ENCODE assay signal across 15 cellular contexts in the genomic region with DNA sequence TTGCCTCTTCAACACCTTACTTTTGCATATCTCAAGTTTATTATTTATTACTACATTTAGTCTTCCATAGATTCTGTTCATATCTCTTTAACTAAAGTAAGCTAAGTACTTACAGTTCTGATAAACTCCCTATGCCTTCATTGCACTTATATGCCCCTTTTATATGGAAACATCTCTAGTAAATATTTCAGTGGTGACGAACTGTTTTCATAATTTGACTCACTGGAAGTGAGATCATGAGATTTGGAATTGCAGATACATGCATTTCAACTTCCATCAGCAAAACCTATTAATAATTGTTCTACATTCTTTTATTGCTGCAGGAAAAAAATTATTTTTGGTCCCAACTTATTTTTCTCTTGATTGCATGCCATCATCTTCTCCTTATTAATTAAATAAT.
A peak's percentile ranks its signal among the peaks of the same experiment; 100 is the strongest.
DNase-seq lines count a peak whose midpoint lies in the region; ATAC-seq and TF ChIP-seq lines count a peak whose summit lies in the region.
"Had no signal": no experiment of that assay in that cellular context is flagged by ENCODE, and none has a peak within 500 bp of the region (broad histone marks: within the 10 kb centered on the region; RNA-seq: fewer than 3 reads in every experiment).

No MANE protein-coding gene starts in this region.

- no peak for DNase-seq in SK-N-SH
- peak; percentile 66 for DNase-seq in fibroblast of mammary gland (ENCODE audit: low read depth)
- DNase-seq in renal cortical epithelial cell (ENCODE audit: low read depth), result peak; percentile 10
- DNase-seq in stimulated activated CD8-positive, alpha-beta memory T cell treated with anti-CD3 and anti-CD28 coated beads, Interleukin-4, amount 100 ng/mL, for 48 hours, result no peak
- DNase-seq in activated CD4-positive, CD25-positive, alpha-beta regulatory T cell treated with anti-CD3 and anti-CD28 coated beads, Interleukin-2, amount 50 U/mL, for 72 hours, result no peak
- no peak for DNase-seq in cerebellum (ENCODE audit: low spot score)
- DNase-seq: activated CD4-positive, alpha-beta T cell treated with anti-CD3 and anti-CD28 coated beads for 1 hour; CD4-positive, alpha-beta T cell; effector memory CD4-positive, alpha-beta T cell; heart left ventricle; NCI-H2107; Right ventricle myocardium superior; T-helper 2 cell had no signal

- TF ChIP-seq CTCF in HEK293 (tag by site-specific recombination; IDR thresholded peaks at IDR 0.05), result no peak
- TF ChIP-seq CTCF in SK-N-SH (IDR thresholded peaks at IDR 0.05), result no peak
- TF ChIP-seq CTCF in fibroblast of mammary gland (conservative IDR thresholded peaks at IDR 0.05; ENCODE audit: control insufficient read depth, insufficient read depth, low read depth, low read length), result no peak

- H3K79me2 ChIP-seq in SK-N-SH (ENCODE audit: insufficient read depth), result no peaks in the 10 kb centered on the region

- ATAC-seq in GM21619 (IDR thresholded peaks at IDR 0.05; ENCODE audit: unreplicated experiment), result no peak
- ATAC-seq: heart left ventricle had no signal

- no peaks in the 10 kb centered on the region for H3K27me3 ChIP-seq in SK-N-SH (ENCODE audit: insufficient read depth)
- H3K27me3 ChIP-seq: heart left ventricle had no signal

- H3F3A ChIP-seq in SK-N-SH (replicated peaks; ENCODE audit: insufficient read depth), result peaks cover 6% of the 10 kb centered on the region

- H4K20me1 ChIP-seq in SK-N-SH (ENCODE audit: insufficient read depth), result no peaks in the 10 kb centered on the region

- H3K4me1 ChIP-seq in HEK293 (ENCODE audit: control insufficient read depth, insufficient read depth, low read length) (peaks cover 3% of the 10 kb centered on the region; the same call in 1 of the 2 replicates), SK-N-SH (ENCODE audit: control insufficient read depth in 1 of 2, insufficient read depth in 2 of 2, low read depth in 1 of 2, low read length in 1 of 2) (no peaks in the 10 kb centered on the region)

- H3K9me3 ChIP-seq in HEK293 (ENCODE audit: control insufficient read depth, insufficient read depth, low read depth, low read length), result no peaks in the 10 kb centered on the region
- no peaks in the 10 kb centered on the region for H3K9me3 ChIP-seq in SK-N-SH
- H3K9me3 ChIP-seq: heart left ventricle had no signal

- no peak overlapping the region for H3K4me2 ChIP-seq in SK-N-SH

- no peak overlapping the region for H3K4me3 ChIP-seq in HEK293 (ENCODE audit: low read depth, low read length)
- H3K4me3 ChIP-seq in SK-N-SH (ENCODE audit: low read depth in 2 of 2, low read length in 1 of 2), result no peak overlapping the region
- no peak overlapping the region for H3K4me3 ChIP-seq in fibroblast of mammary gland (ENCODE audit: control insufficient read depth, low read depth, low read length)
- H3K4me3 ChIP-seq: heart left ventricle had no signal

- no peak overlapping the region for H2AFZ ChIP-seq in SK-N-SH (ENCODE audit: low read depth)

- no peaks in the 10 kb centered on the region for H3K9me2 ChIP-seq in SK-N-SH

- no peak for TF ChIP-seq RAD21 in SK-N-SH (IDR thresholded peaks at IDR 0.05; ENCODE audit: low read length)

- WGBS in SK-N-SH (ENCODE audit: low lambda C conversion rate), result 37% methylated on average over 1 of the region's 1 CpG

- H3K27ac ChIP-seq in HEK293 (ENCODE audit: extremely low read depth, low read depth, low read length) (no peak overlapping the region), SK-N-SH (ENCODE audit: low read depth in 2 of 2, low read length in 1 of 2) (peak overlapping the region in 1 of 2 experiments; percentile 55; a peak in 2 of 4 replicates)
- H3K27ac ChIP-seq: heart left ventricle had no signal

- no peak overlapping the region for H3K9ac ChIP-seq in SK-N-SH

- H3K36me3 ChIP-seq in HEK293 (ENCODE audit: control insufficient read depth in 2 of 2, insufficient read depth in 1 of 2, low read length in 2 of 2) (no peaks in the 10 kb centered on the region), SK-N-SH (replicated peaks in 1 of 2; ENCODE audit: control insufficient read depth in 1 of 2, insufficient read depth in 2 of 2, low read length in 1 of 2) (no peaks in the 10 kb centered on the region)
- H3K36me3 ChIP-seq: heart left ventricle had no signal

- peak in 1 of 2 experiments; percentile 56; a peak in 1 of 4 replicates for TF ChIP-seq EP300 in SK-N-SH (IDR thresholded peaks at IDR 0.05; ENCODE audit: borderline replicate concordance in 1 of 2, low read depth in 1 of 2, low read length in 1 of 2)

- POLR2A ChIA-PET in HEK293 (lab: Yijun Ruan, JAX) (no interaction called here), SK-N-SH (lab: Yijun Ruan, JAX) (no interaction called here)

- CTCF ChIA-PET in HEK293 (lab: Yijun Ruan, JAX) (no interaction called here), SK-N-SH (lab: Yijun Ruan, JAX) (no interaction called here)

TF ChIP-seq in HEK293, 187 proteins besides CTCF, POLR2A, EP300 and RAD21:
- TF ChIP-seq ZNF558 (tag by site-specific recombination; IDR thresholded peaks at IDR 0.05), result peak; percentile 93
- TF ChIP-seq ZNF132 (tag by site-specific recombination; IDR thresholded peaks at IDR 0.05; ENCODE audit: borderline replicate concordance), result no peak

TF ChIP-seq in SK-N-SH, 30 proteins besides CTCF, POLR2A, EP300 and RAD21:
- peak; percentile 74 for TF ChIP-seq JUND (IDR thresholded peaks at IDR 0.05)
- no peak for TF ChIP-seq TEAD4 (IDR thresholded peaks at IDR 0.05; ENCODE audit: borderline replicate concordance, insufficient read depth)
- no peak for TF ChIP-seq SIN3A (IDR thresholded peaks at IDR 0.05; ENCODE audit: borderline replicate concordance, low read depth, low read length)
- no peak for TF ChIP-seq GABPA (IDR thresholded peaks at IDR 0.05; ENCODE audit: low read depth)
- TF ChIP-seq NFIC (IDR thresholded peaks at IDR 0.05; ENCODE audit: borderline replicate concordance), result no peak
- TF ChIP-seq, protein P1, sequence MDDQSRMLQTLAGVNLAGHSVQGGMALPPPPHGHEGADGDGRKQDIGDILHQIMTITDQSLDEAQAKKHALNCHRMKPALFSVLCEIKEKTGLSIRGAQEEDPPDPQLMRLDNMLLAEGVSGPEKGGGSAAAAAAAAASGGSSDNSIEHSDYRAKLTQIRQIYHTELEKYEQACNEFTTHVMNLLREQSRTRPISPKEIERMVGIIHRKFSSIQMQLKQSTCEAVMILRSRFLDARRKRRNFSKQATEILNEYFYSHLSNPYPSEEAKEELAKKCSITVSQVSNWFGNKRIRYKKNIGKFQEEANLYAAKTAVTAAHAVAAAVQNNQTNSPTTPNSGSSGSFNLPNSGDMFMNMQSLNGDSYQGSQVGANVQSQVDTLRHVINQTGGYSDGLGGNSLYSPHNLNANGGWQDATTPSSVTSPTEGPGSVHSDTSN (IDR thresholded peaks at IDR 0.05), result peak; percentile 49; the same call in 1 of the 2 replicates
- TF ChIP-seq RFX5 (IDR thresholded peaks at IDR 0.05; ENCODE audit: low read length), result no peak
- TF ChIP-seq GATA2 (CRISPR knock-in tag; IDR thresholded peaks at IDR 0.05), result no peak
- peak; percentile 43; the same call in 1 of the 2 replicates for TF ChIP-seq TCF12 (IDR thresholded peaks at IDR 0.05)
- peak; percentile 45; the same call in 1 of the 2 replicates for TF ChIP-seq FOSL2 (IDR thresholded peaks at IDR 0.05; ENCODE audit: borderline replicate concordance, low read depth)

Comparison
In these comparisons a context has a peak if more than half of its experiments do, and no peak if none do; other contexts are left out.
1. DNase-seq: peak in fibroblast of mammary gland (single experiment) and renal cortical epithelial cell (single experiment); none in SK-N-SH (single experiment), stimulated activated CD8-positive, alpha-beta memory T cell treated with anti-CD3 and anti-CD28 coated beads, Interleukin-4, amount 100 ng/mL, for 48 hours (single experiment), activated CD4-positive, CD25-positive, alpha-beta regulatory T cell treated with anti-CD3 and anti-CD28 coated beads, Interleukin-2, amount 50 U/mL, for 72 hours (single experiment) and cerebellum (single experiment).